25 cellular contexts compared by ENCODE assay signal in genomic region chr3:118682916-118683315, GRCh38.
"Had no signal": no experiment of that assay in that cellular context is flagged by ENCODE, and none has a peak within 500 bp of the region (broad histone marks: within the 10 kb centered on the region; RNA-seq: fewer than 3 reads in every experiment).

No MANE protein-coding gene starts in this region.

- H3K36me3 ChIP-seq: adrenal gland, esophagus muscularis mucosa, heart left ventricle, left lung, lower lobe of right lung, spleen, suprapubic skin, tibial artery, upper lobe of right lung had no signal

- DNase-seq: activated CD4-positive, alpha-beta T cell treated with anti-CD3 and anti-CD28 coated beads for 36 hours; activated CD4-positive, CD25-positive, alpha-beta regulatory T cell; activated effector memory CD4-positive, alpha-beta T cell treated with Interleukin-2 at 50 U/mL for 16 hours; activated naive CD4-positive, alpha-beta T cell treated with anti-CD3 and anti-CD28 coated beads for 36 hours; activated naive CD8-positive, alpha-beta T cell treated with anti-CD3 and anti-CD28 coated beads for 36 hours; activated T-cell treated with anti-CD3 and anti-CD28 coated beads for 4 hours; adrenal gland; aorta; dermis blood vessel endothelial cell; effector CD4-positive, alpha-beta T cell; foreskin keratinocyte; heart left ventricle; kidney glomerular epithelial cell; left lung; lower lobe of right lung; mesendoderm; natural killer cell; right cardiac atrium; spleen; stimulated activated naive CD4-positive, alpha-beta T cell; tibial artery; upper lobe of right lung had no signal

- H3K4me3 ChIP-seq: adrenal gland, body of pancreas, esophagus muscularis mucosa, heart left ventricle, left lung, lower lobe of right lung, spleen, suprapubic skin, tibial artery, upper lobe of right lung had no signal

- H3K4me1 ChIP-seq: adrenal gland, body of pancreas, esophagus muscularis mucosa, foreskin keratinocyte, heart left ventricle, left lung, lower lobe of right lung, spleen, suprapubic skin, tibial artery, upper lobe of right lung had no signal

- ATAC-seq: activated CD4-positive, alpha-beta T cell treated with anti-CD3 and anti-CD28 coated beads for 36 hours; body of pancreas; foreskin keratinocyte; heart left ventricle; left lung; lower lobe of right lung; natural killer cell; right cardiac atrium; upper lobe of right lung had no signal

- H3K27ac ChIP-seq: adrenal gland, body of pancreas, esophagus muscularis mucosa, foreskin keratinocyte, heart left ventricle, left lung, lower lobe of right lung, spleen, suprapubic skin, tibial artery, upper lobe of right lung had no signal

- H3K27me3 ChIP-seq: adrenal gland, body of pancreas, esophagus muscularis mucosa, foreskin keratinocyte, heart left ventricle, left lung, spleen, suprapubic skin, tibial artery, upper lobe of right lung had no signal

- H3K9me3 ChIP-seq: adrenal gland, body of pancreas, esophagus muscularis mucosa, heart left ventricle, left lung, lower lobe of right lung, spleen, suprapubic skin, upper lobe of right lung had no signal
